ENCODE assay signal across 8 cellular contexts in the genomic region with DNA sequence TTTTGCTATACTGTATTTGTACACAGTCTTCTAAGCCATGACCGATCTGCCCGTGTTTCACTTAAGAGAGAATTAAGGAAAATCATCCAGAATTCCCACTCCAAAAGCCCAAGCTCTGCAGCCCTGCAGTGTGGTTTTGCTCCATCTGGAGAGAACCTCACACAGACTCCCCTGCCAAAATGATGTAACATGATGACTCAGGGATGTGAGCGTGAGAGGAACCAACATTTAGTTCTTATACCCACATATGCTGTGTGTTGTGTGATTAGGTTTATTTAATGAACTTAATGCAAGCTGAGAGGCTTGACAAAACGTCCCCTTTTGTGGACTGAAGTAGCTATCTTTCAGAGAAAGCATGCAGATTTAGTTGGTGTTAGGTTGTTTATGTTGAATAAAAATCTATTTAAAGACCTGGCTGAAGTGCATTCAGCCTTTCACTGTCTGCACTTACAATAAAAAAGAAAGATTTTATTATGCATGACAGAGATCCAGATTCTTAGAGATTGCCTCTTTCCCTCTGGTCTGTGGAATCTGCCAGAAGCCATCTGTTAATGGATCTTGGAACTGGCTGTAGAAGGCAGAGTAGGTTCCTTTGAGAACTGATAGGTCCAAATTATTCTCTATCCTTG. TPM values are rescaled to one million over a fixed set of nuclear protein-coding genes. Genes with fewer than 3 reads are reported as not detected.
A peak's percentile ranks its signal among the peaks of the same experiment; 100 is the strongest.
DNase-seq lines count a peak whose midpoint lies in the region; ATAC-seq, FAIRE-seq and TF ChIP-seq lines count a peak whose summit lies in the region.

No MANE protein-coding gene starts in this region.

- TF ChIP-seq CTCF in breast epithelium (IDR thresholded peaks at IDR 0.05) (no peak), vagina (IDR thresholded peaks at IDR 0.05) (no peak)

- H3K4me3 ChIP-seq in breast epithelium (no peak overlapping the region), vagina (no peak overlapping the region)

- H3K36me3 ChIP-seq in breast epithelium (no peaks in the 10 kb centered on the region), vagina (no peaks in the 10 kb centered on the region)

- H3K4me1 ChIP-seq in breast epithelium: peaks cover 7 to 18% of the 10 kb centered on the region in 2 donors
- H3K4me1 ChIP-seq in vagina: peaks cover 76% of the 10 kb centered on the region

- peak overlapping the region; percentile 15 to 43 for H3K27ac ChIP-seq in breast epithelium
- peak overlapping the region; percentile 59 for H3K27ac ChIP-seq in vagina

- intact Hi-C loops in breast epithelium (cut with DNase I; ENCODE audit: low total_unique reads): no loop called here
- intact Hi-C loops in vagina (cut with DNase I): no loop called here

- peak; percentile 53 for FAIRE-seq in GM12892 (lab: Jason Lieb, UNC)

- DNase-seq in GM12892 (ENCODE audit: insufficient read length) (no peak), NCI-H2196 (lab: John Stamatoyannopoulos, UW; ENCODE audit: unreplicated experiment) (peak; percentile 72), breast epithelium (ENCODE audit: low spot score in 2 of 2) (no peak), left lobe of liver (ENCODE audit: low spot score) (no peak), vagina (ENCODE audit: extremely low spot score in 2 of 2) (no peak), NCI-H748 treated with DMSO at 0.1 percent for 48 hours (lab: John Stamatoyannopoulos, UW) (no peak)

- no peaks in the 10 kb centered on the region for H3K9me3 ChIP-seq in breast epithelium
- no peaks in the 10 kb centered on the region for H3K9me3 ChIP-seq in vagina

- ATAC-seq in left lobe of liver (peak; percentile 73), GM18519 (IDR thresholded peaks at IDR 0.05; ENCODE audit: low FRiP score, unreplicated experiment) (no peak), HG03159 (IDR thresholded peaks at IDR 0.05; ENCODE audit: unreplicated experiment) (no peak)

- H3K27me3 ChIP-seq in breast epithelium (no peaks in the 10 kb centered on the region), vagina (no peaks in the 10 kb centered on the region)

- TF ChIP-seq POLR2A in GM12892 (IDR thresholded peaks at IDR 0.05; ENCODE audit: low read depth, low read length): peak; percentile 39; the same call in 1 of the 2 replicates
- TF ChIP-seq POLR2A in breast epithelium (IDR thresholded peaks at IDR 0.05): no peak
- no peak for TF ChIP-seq POLR2A in vagina (IDR thresholded peaks at IDR 0.05)

RNA-seq across cellular contexts. Expression of gene RAB12, which starts 6.3 kb away (rescaled TPM):
- 14.6 TPM for polyA plus RNA-seq in GM12892 (2012; ENCODE audit: missing spikeins)
- total RNA-seq in breast epithelium (10 to 100 TPM; 46.5 to 64.0 (median 55.0) TPM), left lobe of liver (16.8 TPM), vagina (35.8 TPM)
